1 cellular context compared by ENCODE assay signal in genomic region chr16:17431904-17432625, GRCh38.
TF ChIP-seq lines count a peak whose summit lies in the region.

No MANE protein-coding gene starts in this region.

TF ChIP-seq in H1, 55 proteins besides CTCF, POLR2A, EP300 and RAD21:
- TF ChIP-seq SAP30 (IDR thresholded peaks at IDR 0.05; ENCODE audit: insufficient read depth, insufficient replicate concordance, low read length) (no peak), POU5F1 (IDR thresholded peaks at IDR 0.05; ENCODE audit: low read depth, low read length) (no peak), CHD1 (IDR thresholded peaks at IDR 0.05; ENCODE audit: low read depth, low read length) (no peak), TEAD4 (IDR thresholded peaks at IDR 0.05; ENCODE audit: low read depth, low read length) (peak; percentile 55; the same call in 1 of the 2 replicates)
